13 cellular contexts compared by ENCODE assay signal in genomic region chr12:126534495-126534894, GRCh38.
"Had no signal": no experiment of that assay in that cellular context is flagged by ENCODE, and none has a peak within 500 bp of the region (broad histone marks: within the 10 kb centered on the region; RNA-seq: fewer than 3 reads in every experiment).

No MANE protein-coding gene starts in this region.

- H3K4me3 ChIP-seq: breast epithelium, left lung, tibial artery had no signal

- H3K9me3 ChIP-seq: breast epithelium, tibial artery had no signal

- H3K36me3 ChIP-seq: breast epithelium, left lung, tibial artery had no signal

- H3K27me3 ChIP-seq: breast epithelium, left lung, tibial artery had no signal

- H3K27ac ChIP-seq: breast epithelium, left lung, tibial artery had no signal

- DNase-seq: activated CD4-positive, CD25-positive, alpha-beta regulatory T cell treated with anti-CD3 and anti-CD28 coated beads, Interleukin-2, amount 50 U/mL, for 72 hours; activated naive CD4-positive, alpha-beta T cell treated with anti-CD3 and anti-CD28 coated beads for 36 hours; activated naive CD8-positive, alpha-beta T cell treated with anti-CD3 and anti-CD28 coated beads, Interleukin-2, amount 50 U/mL, for 24 hours; activated T-cell treated with anti-CD3 and anti-CD28 coated beads for 4 hours; aorta; effector memory CD4-positive, alpha-beta T cell; left lung; natural killer cell; retina; stimulated activated CD4-positive, alpha-beta T cell treated with anti-CD3 and anti-CD28 coated beads, Interleukin-2, amount 100 ng/mL, for 48 hours; stimulated activated naive B cell treated with anti-CD40 and anti-IgM and Interleukin-4, amounts not matched to agents 10 μg/mL and 1 μg/mL and 100 μg/mL, for 72 hours; tibial artery had no signal
